Comparison of ENCODE assay signal across 1 cellular context in genomic region chr2:130837175-130837810, GRCh38.
TF ChIP-seq lines count a peak whose summit lies in the region.

No MANE protein-coding gene starts in this region.

TF ChIP-seq in HEK293, 187 proteins besides CTCF, POLR2A, EP300 and RAD21 (continued from another document):
- TF ChIP-seq ZNF280C (tag by site-specific recombination; IDR thresholded peaks at IDR 0.05) (no peak), ZNF148 (tag by site-specific recombination; IDR thresholded peaks at IDR 0.05; ENCODE audit: borderline replicate concordance) (no peak)
